Comparison of ENCODE assay signal across 9 cellular contexts in the genomic region with DNA sequence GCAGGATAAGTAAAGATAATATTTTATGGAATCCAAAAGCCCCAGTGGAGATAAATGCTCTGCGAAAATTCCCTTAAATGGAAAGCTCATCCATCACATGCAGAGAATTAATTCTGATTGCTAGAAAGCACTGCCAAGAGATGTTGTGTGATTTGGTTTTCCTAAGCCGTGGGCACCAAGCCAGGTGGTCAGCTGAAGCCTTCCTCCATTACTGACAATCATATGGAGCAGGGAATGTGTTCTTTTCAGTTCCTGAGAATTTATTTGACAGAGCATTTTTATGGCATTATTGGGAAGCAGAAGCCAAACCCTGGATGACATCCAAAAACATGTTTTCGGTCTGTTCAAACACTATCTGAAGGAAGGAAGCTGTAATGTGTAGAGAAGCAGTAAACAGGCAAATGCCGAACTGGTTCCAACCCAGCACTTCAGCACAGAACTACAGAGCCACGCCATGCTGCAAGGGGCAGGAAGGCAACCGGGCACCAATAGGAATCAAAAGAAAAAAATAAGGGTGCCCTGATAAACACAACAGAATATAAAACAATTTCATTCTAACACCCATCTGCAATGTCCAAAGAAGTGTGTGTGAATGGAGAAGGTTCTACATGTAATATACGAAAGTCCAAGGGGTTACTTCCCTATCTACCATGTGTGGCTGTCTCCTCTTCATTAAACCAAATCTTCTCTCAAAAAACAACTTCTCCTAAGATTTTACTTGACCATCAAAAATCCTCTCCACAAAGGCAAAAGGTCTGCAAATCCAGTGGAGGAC. TPM values are rescaled to one million over a fixed set of nuclear protein-coding genes. Genes with fewer than 3 reads are reported as not detected.
DNase-seq lines count a peak whose midpoint lies in the region; ATAC-seq and TF ChIP-seq lines count a peak whose summit lies in the region.
"Had no signal": no experiment of that assay in that cellular context is flagged by ENCODE, and none has a peak within 500 bp of the region (broad histone marks: within the 10 kb centered on the region; RNA-seq: fewer than 3 reads in every experiment).

No MANE protein-coding gene starts in this region.

- peaks cover 0 to 33% (median 11%) of the 10 kb centered on the region in 5 donors for H3K4me1 ChIP-seq in subcutaneous abdominal adipose tissue (ENCODE audit: control insufficient read depth in 5 of 5, insufficient read depth in 5 of 5, low read length in 5 of 5)

- no peak overlapping the region for H3K27ac ChIP-seq in subcutaneous abdominal adipose tissue (ENCODE audit: low read depth, low read length)

- no peak for TF ChIP-seq CTCF in astrocyte of the spinal cord (IDR thresholded peaks at IDR 0.05; ENCODE audit: low read depth, low read length)

- no peak overlapping the region for H3K27ac Mint-ChIP-seq in naive thymus-derived CD8-positive, alpha-beta T cell
- H3K27ac Mint-ChIP-seq: activated naive CD8-positive, alpha-beta T cell had no signal

- H3K4me3 Mint-ChIP-seq in naive thymus-derived CD8-positive, alpha-beta T cell = no peak overlapping the region
- H3K4me3 Mint-ChIP-seq: activated naive CD8-positive, alpha-beta T cell had no signal

- DNase-seq in NCI-H1092 (lab: John Stamatoyannopoulos, UW) (peak; percentile 50), astrocyte of the spinal cord (ENCODE audit: low read depth, low spot score) (peak; percentile 37), iris pigment epithelial cell (ENCODE audit: low read depth) (peak; percentile 42), NCI-H2107 treated with DMSO at 0.1 percent for 48 hours (lab: John Stamatoyannopoulos, UW; ENCODE audit: unreplicated experiment) (no peak), DMS53 (lab: John Stamatoyannopoulos, UW) (no peak)
- DNase-seq in naive thymus-derived CD8-positive, alpha-beta T cell = no peak

- no peaks in the 10 kb centered on the region for H3K9me3 Mint-ChIP-seq in naive thymus-derived CD8-positive, alpha-beta T cell

- peaks cover 0 to 9% (median 0%) of the 10 kb centered on the region in 5 donors for H3K27me3 Mint-ChIP-seq in naive thymus-derived CD8-positive, alpha-beta T cell
- H3K27me3 Mint-ChIP-seq: activated naive CD8-positive, alpha-beta T cell had no signal

- H3K4me1 Mint-ChIP-seq in naive thymus-derived CD8-positive, alpha-beta T cell = peaks cover 3 to 15% (median 10%) of the 10 kb centered on the region in 4 donors

- H3K9me3 ChIP-seq in subcutaneous abdominal adipose tissue (ENCODE audit: control insufficient read depth in 5 of 5, low read length in 5 of 5) = no peaks in the 10 kb centered on the region

- H3K36me3 ChIP-seq in subcutaneous abdominal adipose tissue (ENCODE audit: control insufficient read depth in 5 of 5, insufficient read depth in 5 of 5, low read length in 5 of 5) = no peaks in the 10 kb centered on the region

- in situ Hi-C loops in astrocyte of the spinal cord (cut with HindIII; ENCODE audit: low sequenced_read_pairs) = loop anchor here (25.0 kb wide), 1 partner anchor 436 kb away; no protein-coding TSS in a partner anchor

- POLR2A ChIA-PET in naive thymus-derived CD8-positive, alpha-beta T cell (lab: Charles Lee) = interaction anchor here (0.6 kb wide), 1 partner anchor 44 kb away, joined by 3 read pairs; no protein-coding TSS in a partner anchor

- H3K9ac ChIP-seq in subcutaneous abdominal adipose tissue (ENCODE audit: low read length in 5 of 5) = no peak overlapping the region

- no peak for ATAC-seq in naive thymus-derived CD8-positive, alpha-beta T cell

- no peaks in the 10 kb centered on the region for H3K27me3 ChIP-seq in subcutaneous abdominal adipose tissue (ENCODE audit: control insufficient read depth in 5 of 5, insufficient read depth in 4 of 5, low read length in 5 of 5)

- peaks cover 0 to 12% (median 8%) of the 10 kb centered on the region in 3 donors for H3K36me3 Mint-ChIP-seq in naive thymus-derived CD8-positive, alpha-beta T cell

- H3K4me3 ChIP-seq in astrocyte of the spinal cord (ENCODE audit: low read depth, low read length) (no peak overlapping the region), subcutaneous abdominal adipose tissue (ENCODE audit: low read depth in 1 of 5, low read length in 5 of 5) (peak overlapping the region; percentile 12 to 41 (median 23))
- H3K4me3 ChIP-seq: lung had no signal

RNA-seq across cellular contexts. Expression of gene ARSB, which starts 12.3 kb away (rescaled TPM):
- 1 to 10 TPM; 4.1 to 4.6 TPM for total RNA-seq in naive thymus-derived CD8-positive, alpha-beta T cell
- polyA plus RNA-seq in naive thymus-derived CD8-positive, alpha-beta T cell = 1 to 10 TPM; 2.2 to 4.7 (median 3.4) TPM

Comparison
In these comparisons a context has a peak if more than half of its experiments do, and no peak if none do; other contexts are left out.
1. DNase-seq: peak in NCI-H1092 (single experiment), astrocyte of the spinal cord (single experiment) and iris pigment epithelial cell (single experiment); none in naive thymus-derived CD8-positive, alpha-beta T cell (0 of 10), NCI-H2107 treated with DMSO at 0.1 percent for 48 hours (single experiment) and DMS53 (single experiment).